8 cellular contexts compared by ENCODE assay signal in the genomic region with DNA sequence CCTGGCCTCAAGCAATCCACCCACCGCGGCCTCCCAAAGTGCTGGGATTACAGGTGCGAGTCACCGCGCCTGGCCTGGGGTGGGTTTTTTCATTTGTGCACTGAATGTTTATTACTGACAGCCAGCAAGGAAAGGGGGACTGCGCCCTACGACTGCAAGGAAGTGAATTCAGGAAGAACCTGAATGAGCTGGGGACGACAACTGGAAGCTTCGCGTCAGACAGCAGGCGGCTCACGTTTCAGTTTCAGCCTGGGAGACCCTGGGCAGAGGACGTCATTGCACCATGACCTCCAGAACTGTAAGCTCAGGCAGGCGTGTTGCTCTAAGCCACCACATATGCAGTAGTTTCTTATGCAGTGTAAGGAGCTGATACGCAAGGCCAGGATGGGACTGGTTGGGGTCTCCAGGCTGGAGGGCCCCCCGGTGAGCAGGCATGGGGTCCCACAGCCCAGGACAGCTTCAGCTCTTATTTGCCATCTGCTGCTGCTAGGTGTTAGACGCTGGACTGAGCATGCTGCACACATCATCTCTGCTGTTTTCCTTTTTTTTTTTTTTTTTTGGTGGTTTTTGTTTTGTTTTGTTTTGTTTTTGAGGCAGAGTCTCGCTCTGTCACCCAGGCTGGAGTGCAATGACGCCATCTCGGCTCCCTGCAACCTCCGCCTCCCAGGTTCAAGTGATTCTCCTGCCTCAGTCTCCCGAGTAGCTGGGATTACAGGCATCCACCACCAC.
DNase-seq lines count a peak whose midpoint lies in the region; ATAC-seq and TF ChIP-seq lines count a peak whose summit lies in the region.
"Had no signal": no experiment of that assay in that cellular context is flagged by ENCODE, and none has a peak within 500 bp of the region (broad histone marks: within the 10 kb centered on the region; RNA-seq: fewer than 3 reads in every experiment).

No MANE protein-coding gene starts in this region.

- H3K9me3 ChIP-seq in HUES6 (ENCODE audit: control insufficient read depth, insufficient read depth, low read depth, low read length) (no peaks in the 10 kb centered on the region), adrenal gland (replicated peaks in 1 of 3) (no peaks in the 10 kb centered on the region), MM.1S (replicated peaks; ENCODE audit: insufficient read depth, low read length) (no peaks in the 10 kb centered on the region)

- DNase-seq in adrenal gland = peak in 6 of 7 donors; percentile 61 to 81 (median 74)
- no peak for DNase-seq in substantia nigra (lab: John Stamatoyannopoulos, UW)
- no peak for DNase-seq in activated T-cell treated with anti-CD3 and anti-CD28 coated beads, Interleukin-2, amount 50 U/mL, for 4 hours
- DNase-seq in MM.1S = no peak
- no peak for DNase-seq in C1 segment of cervical spinal cord (lab: John Stamatoyannopoulos, UW)
- DNase-seq: NCI-H1417 had no signal

- no peaks in the 10 kb centered on the region for H3K27me3 Mint-ChIP-seq in activated T-cell treated with anti-CD3 and anti-CD28 coated beads, Interleukin-2, amount 50 U/mL, for 4 hours (ENCODE audit: low read depth)

- H3K4me1 Mint-ChIP-seq in activated T-cell treated with anti-CD3 and anti-CD28 coated beads, Interleukin-2, amount 50 U/mL, for 4 hours (ENCODE audit: low read depth) = peaks cover 22% of the 10 kb centered on the region

- no peaks in the 10 kb centered on the region for H4K20me1 ChIP-seq in MM.1S (ENCODE audit: insufficient read depth, low read length)

- intact Hi-C loops in adrenal gland (cut with DNase I) = loop anchor here (5.0 to 10.0 kb wide), 3 partner anchors 35 to 65 kb away; partner anchors contain the start of gene GADD45B (in 1 of the 2)

- ATAC-seq in activated T-cell treated with anti-CD3 and anti-CD28 coated beads, Interleukin-2, amount 50 U/mL, for 4 hours = no peak

- H3K4me1 ChIP-seq in HUES6 (ENCODE audit: control insufficient read depth, insufficient read depth, low read length) (peaks cover 33% of the 10 kb centered on the region), adrenal gland (replicated peaks in 1 of 2) (peaks cover 40 to 69% of the 10 kb centered on the region in 2 donors), MM.1S (ENCODE audit: low read length) (no peaks in the 10 kb centered on the region)

- H3K4me3 Mint-ChIP-seq in activated T-cell treated with anti-CD3 and anti-CD28 coated beads, Interleukin-2, amount 50 U/mL, for 4 hours = no peak overlapping the region

- WGBS in adrenal gland, 4 donors = 38 to 46% (median 42%) methylated on average over 17 to 22 of the region's 22 CpGs

- no peak overlapping the region for H3K4me2 ChIP-seq in MM.1S (ENCODE audit: low read depth, low read length)

- H3K9me2 ChIP-seq in MM.1S (replicated peaks; ENCODE audit: insufficient read depth, low read length) = no peaks in the 10 kb centered on the region

- no peaks in the 10 kb centered on the region for H3F3A ChIP-seq in MM.1S (ENCODE audit: insufficient read depth, low read length)

- TF ChIP-seq CTCF in adrenal gland (IDR thresholded peaks at IDR 0.05) (no peak), MM.1S (IDR thresholded peaks at IDR 0.05; ENCODE audit: low read length) (no peak)

- H3K4me3 ChIP-seq in HUES6 (ENCODE audit: low read depth, low read length) = no peak overlapping the region
- no peak overlapping the region for H3K4me3 ChIP-seq in adrenal gland
- H3K4me3 ChIP-seq in MM.1S (ENCODE audit: low read length) = no peak overlapping the region

- no peak overlapping the region for H2AFZ ChIP-seq in MM.1S (ENCODE audit: low read length)

- H3K9me3 Mint-ChIP-seq in activated T-cell treated with anti-CD3 and anti-CD28 coated beads, Interleukin-2, amount 50 U/mL, for 4 hours = no peaks in the 10 kb centered on the region

- H3K27me3 ChIP-seq in HUES6 (ENCODE audit: control insufficient read depth, insufficient read depth, low read length) (no peaks in the 10 kb centered on the region), adrenal gland (no peaks in the 10 kb centered on the region), layer of hippocampus (ENCODE audit: control insufficient read depth, insufficient read depth, low read length) (no peaks in the 10 kb centered on the region), MM.1S (replicated peaks; ENCODE audit: insufficient read depth, low read length) (no peaks in the 10 kb centered on the region)

- no peak for TF ChIP-seq POLR2A in adrenal gland (IDR thresholded peaks at IDR 0.05)

- no peaks in the 10 kb centered on the region for H3K36me3 ChIP-seq in HUES6 (ENCODE audit: control insufficient read depth, insufficient read depth, low read length)
- H3K36me3 ChIP-seq in adrenal gland (replicated peaks in 1 of 2) = no peaks in the 10 kb centered on the region
- H3K36me3 ChIP-seq in MM.1S (replicated peaks; ENCODE audit: insufficient read depth, low read length) = no peaks in the 10 kb centered on the region

- H3K9ac ChIP-seq in HUES6 (ENCODE audit: low read length) (peak overlapping the region; percentile 41), MM.1S (ENCODE audit: low read length) (no peak overlapping the region)

- no peaks in the 10 kb centered on the region for H3K36me3 Mint-ChIP-seq in activated T-cell treated with anti-CD3 and anti-CD28 coated beads, Interleukin-2, amount 50 U/mL, for 4 hours (ENCODE audit: insufficient read depth)

- H3K27ac ChIP-seq in HUES6 (ENCODE audit: low read depth, low read length) (no peak overlapping the region; the same call in 1 of the 2 replicates), adrenal gland (peak overlapping the region; percentile 88 to 98 (median 97)), layer of hippocampus (ENCODE audit: low read depth, low read length) (peak overlapping the region; percentile 99), substantia nigra (ENCODE audit: low read depth, low read length, poor library complexity, severe bottlenecking) (peak overlapping the region; percentile 96), MM.1S (ENCODE audit: low read length) (no peak overlapping the region)

- H3K79me2 ChIP-seq in MM.1S (ENCODE audit: low read length) = no peaks in the 10 kb centered on the region

Comparison
In these comparisons a context has a peak if more than half of its experiments do, and no peak if none do; other contexts are left out.
1. H3K27ac ChIP-seq: peak in adrenal gland (5 of 5), layer of hippocampus (single experiment) and substantia nigra (single experiment); none in HUES6 (single experiment) and MM.1S (single experiment).
2. DNase-seq: peak in adrenal gland (6 of 7); none in substantia nigra (0 of 49), activated T-cell treated with anti-CD3 and anti-CD28 coated beads, Interleukin-2, amount 50 U/mL, for 4 hours (single experiment), MM.1S (single experiment) and C1 segment of cervical spinal cord (0 of 14).